In the genomic region with DNA sequence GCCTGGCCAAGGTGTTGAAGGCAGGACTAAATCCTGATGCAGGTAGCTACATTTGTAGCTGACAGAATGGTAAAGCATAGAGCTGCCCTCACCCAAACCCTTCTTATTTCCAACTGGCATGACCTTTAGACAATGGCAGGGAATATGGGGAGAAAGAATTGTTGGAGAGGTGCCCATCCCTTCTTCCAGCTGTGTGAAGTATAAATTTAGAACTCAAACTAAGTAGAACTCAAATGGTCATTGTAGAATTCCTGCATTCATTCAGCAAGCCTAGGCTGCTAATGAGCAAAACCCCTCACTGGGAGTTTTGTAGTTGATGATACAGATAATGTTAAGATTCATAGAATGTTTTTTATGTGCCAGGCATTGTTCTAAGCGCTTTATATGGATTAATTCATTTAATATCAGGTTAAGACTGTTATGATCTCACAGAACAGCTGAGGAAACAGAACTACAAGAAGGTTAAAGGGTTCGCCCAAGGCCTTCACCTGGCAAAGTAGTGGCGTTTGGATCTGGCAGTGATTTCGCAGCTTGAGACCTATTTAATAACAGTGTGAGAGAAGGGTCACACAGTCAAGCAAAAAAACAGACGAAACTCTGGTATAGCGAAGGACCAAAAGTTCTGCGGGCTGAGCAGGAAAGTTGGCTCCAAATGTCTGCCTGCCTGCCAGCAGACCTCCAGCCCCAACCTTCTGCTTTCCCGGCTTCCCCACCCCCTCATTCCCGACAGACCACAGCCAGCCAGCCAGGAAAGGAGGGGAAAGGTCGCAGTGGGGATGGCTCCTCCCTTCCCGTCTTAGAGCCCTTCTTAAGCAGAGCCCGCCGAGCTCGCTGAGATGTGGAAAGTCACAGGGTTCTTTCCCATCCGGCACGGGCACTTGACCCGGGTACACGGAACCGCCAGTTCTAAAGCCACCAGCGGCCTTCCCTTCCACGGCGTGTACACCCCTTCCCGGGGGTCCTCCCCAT, we compare ENCODE assay signal across 8 cellular contexts. TPM values are rescaled to one million over a fixed set of nuclear protein-coding genes. Genes with fewer than 3 reads are reported as not detected.
DNase-seq lines count a peak whose midpoint lies in the region; ATAC-seq and TF ChIP-seq lines count a peak whose summit lies in the region.

No MANE protein-coding gene starts in this region.

- H3K4me1 Mint-ChIP-seq in H9 = peaks cover 41 to 59% of the 10 kb centered on the region in 2 experiments

- no peaks in the 10 kb centered on the region for H4K20me1 ChIP-seq in H9 (ENCODE audit: control insufficient read depth, insufficient read depth, insufficient read length)

- no peaks in the 10 kb centered on the region for H3K4me1 ChIP-seq in H9 (ENCODE audit: insufficient read depth, low read length)
- H3K4me1 ChIP-seq in iPS-18a (ENCODE audit: control insufficient read depth, low read depth, low read length) = peaks cover 18% of the 10 kb centered on the region

- in situ Hi-C loops in astrocyte of the cerebellum (cut with HindIII; ENCODE audit: low sequenced_read_pairs) = no loop called here

- no peak overlapping the region for H2BK5ac ChIP-seq in H9 (ENCODE audit: insufficient read length, low read length)

- no peak overlapping the region for H3K56ac ChIP-seq in H9 (ENCODE audit: insufficient read length, low read depth, low read length)

- peaks cover 6% of the 10 kb centered on the region for H3K23me2 ChIP-seq in H9 (ENCODE audit: insufficient read length, low read depth, low read length, poor library complexity, severe bottlenecking)

- DNase-seq in H9 = peak; percentile 92
- DNase-seq in astrocyte of the cerebellum (ENCODE audit: low read depth) = peak; percentile 91
- DNase-seq in sciatic nerve (ENCODE audit: low spot score) = peak; percentile 92
- no peak for DNase-seq in activated gamma-delta T cell treated with Interleukin-2 at 50 U/mL for 16 hours
- no peak for DNase-seq in NCI-H1436 treated with DMSO at 0.1 percent for 48 hours (lab: John Stamatoyannopoulos, UW)

- no peak overlapping the region for H4K5ac ChIP-seq in H9 (ENCODE audit: insufficient read length, low read depth, low read length)

- H3K4me2 ChIP-seq in H9 (ENCODE audit: insufficient read depth, insufficient read length, low read length) = peak overlapping the region; percentile 78

- no peaks in the 10 kb centered on the region for H3K9me3 Mint-ChIP-seq in H9

- no peak overlapping the region for H2BK15ac ChIP-seq in H9 (ENCODE audit: low read depth, low read length)

- H3T11ph ChIP-seq in H9 (ENCODE audit: low read length) = no peak overlapping the region

- no peak overlapping the region for H3K18ac ChIP-seq in H9 (ENCODE audit: insufficient read length, low read depth, low read length)

- no peak for TF ChIP-seq CTCF in H9 (conservative IDR thresholded peaks at IDR 0.05)
- no peak for TF ChIP-seq CTCF in astrocyte of the cerebellum (IDR thresholded peaks at IDR 0.05; ENCODE audit: low read depth, low read length, missing control alignments)

- no peak overlapping the region for H2AFZ ChIP-seq in H9 (ENCODE audit: low read length)

- H3K4me3 ChIP-seq in astrocyte of the cerebellum (ENCODE audit: low read depth, low read length) (peak overlapping the region; percentile 84), iPS-18a (ENCODE audit: low read length) (peak overlapping the region; percentile 14)

- H3K27ac ChIP-seq in H9 (ENCODE audit: insufficient read length, low read depth, low read length) (no peak overlapping the region), iPS-18a (ENCODE audit: low read length) (no peak overlapping the region)

- no peak overlapping the region for H3K14ac ChIP-seq in H9 (ENCODE audit: insufficient read depth, low read length)

- no peaks in the 10 kb centered on the region for H3K79me1 ChIP-seq in H9 (ENCODE audit: insufficient read depth, low read depth, low read length, poor library complexity, severe bottlenecking)

- no CpG with 5 or more reads among the region's 23 CpGs for WGBS in H9 (ENCODE audit: extremely low coverage, insufficient read length, low lambda C conversion rate)

- ATAC-seq in sciatic nerve (peak; percentile 92), GM19328 (IDR thresholded peaks at IDR 0.05; ENCODE audit: unreplicated experiment) (no peak), GM21529 (IDR thresholded peaks at IDR 0.05; ENCODE audit: unreplicated experiment) (no peak)

- H2BK120ac ChIP-seq in H9 (ENCODE audit: low read depth, low read length, poor library complexity, severe bottlenecking) = no peak overlapping the region

- peaks cover 13 to 19% (median 18%) of the 10 kb centered on the region in 3 experiments for H3K36me3 Mint-ChIP-seq in H9 (ENCODE audit: insufficient read depth in 1 of 3, low read depth in 3 of 3)

- peaks cover 15% of the 10 kb centered on the region for H3K36me3 ChIP-seq in iPS-18a (ENCODE audit: control insufficient read depth, low read depth, low read length)

- H3K27me3 Mint-ChIP-seq in H9 (ENCODE audit: low read depth) = peaks cover 15% of the 10 kb centered on the region

- no peak overlapping the region for H2BK12ac ChIP-seq in H9 (ENCODE audit: insufficient read length, low read depth, low read length)

- H2BK20ac ChIP-seq in H9 (ENCODE audit: low read depth, low read length, poor library complexity, severe bottlenecking) = no peak overlapping the region

- intact Hi-C loops in sciatic nerve (cut with DNase I) = no loop called here

- H3K27me3 ChIP-seq in H9 (ENCODE audit: insufficient read depth, low read length) (no peaks in the 10 kb centered on the region), iPS-18a (ENCODE audit: control insufficient read depth, insufficient read depth, low read length) (peaks cover 7% of the 10 kb centered on the region)

- no peak overlapping the region for H3K23ac ChIP-seq in H9 (ENCODE audit: insufficient read length, low read depth, low read length)

- no peak overlapping the region for H4K91ac ChIP-seq in H9 (ENCODE audit: insufficient read length, low read depth, low read length)

- peak overlapping the region; percentile 96 to 99 for H3K4me3 Mint-ChIP-seq in H9

- H3K9me3 ChIP-seq in H9 (ENCODE audit: control insufficient read depth, low read depth, low read length) (no peaks in the 10 kb centered on the region), iPS-18a (ENCODE audit: control insufficient read depth, low read depth, low read length) (no peaks in the 10 kb centered on the region)

- H3K79me2 ChIP-seq in H9 (ENCODE audit: insufficient read depth, low read length) = peaks cover 6% of the 10 kb centered on the region; the same call in 1 of the 2 replicates

- no peak overlapping the region for H4K8ac ChIP-seq in H9 (replicated peaks; ENCODE audit: insufficient read length, low read depth, low read length)

- no peak overlapping the region for H2AK5ac ChIP-seq in H9 (ENCODE audit: insufficient read length, low read length)

- H3K27ac Mint-ChIP-seq in H9 = peak overlapping the region in 1 of 3 experiments; percentile 24; a peak in 1 of 7 replicates

- no peak overlapping the region for H3K4ac ChIP-seq in H9 (ENCODE audit: low read depth, low read length)

- H3K9ac ChIP-seq in H9 (ENCODE audit: extremely low read depth, insufficient read length, low read length) (no peak overlapping the region), iPS-18a (ENCODE audit: low read length) (no peak overlapping the region)

RNA-seq across cellular contexts. Expression of a gene that starts 1.6 kb away (rescaled TPM):
- total RNA-seq in H9 (2021) = 23.1 and 23.3 TPM in 2 replicates
- 49.4 TPM for total RNA-seq in sciatic nerve

RNA-seq across cellular contexts. Expression of a gene that starts 22.4 kb away (rescaled TPM):
- total RNA-seq in H9 (2021) = 44.3 and 49.6 TPM in 2 replicates
- total RNA-seq in sciatic nerve = 23.3 TPM

RNA-seq across cellular contexts. Expression of a gene that starts 44.3 kb away (rescaled TPM):
- 32.7 and 35.2 TPM in 2 replicates for total RNA-seq in H9 (2021)
- 49.3 TPM for total RNA-seq in sciatic nerve

Comparison
In these comparisons a context has a peak if more than half of its experiments do, and no peak if none do; other contexts are left out.
1. DNase-seq: peak in H9 (single experiment), astrocyte of the cerebellum (single experiment) and sciatic nerve (single experiment); none in activated gamma-delta T cell treated with Interleukin-2 at 50 U/mL for 16 hours (single experiment) and NCI-H1436 treated with DMSO at 0.1 percent for 48 hours (single experiment).